23 cellular contexts compared by ENCODE assay signal in genomic region chr17:801660-802059, GRCh38. TPM values are rescaled to one million over a fixed set of nuclear protein-coding genes. Genes with fewer than 3 reads are reported as not detected.
DNase-seq lines count a peak whose midpoint lies in the region; ATAC-seq and TF ChIP-seq lines count a peak whose summit lies in the region.
"Had no signal": no experiment of that assay in that cellular context is flagged by ENCODE, and none has a peak within 500 bp of the region (broad histone marks: within the 10 kb centered on the region; RNA-seq: fewer than 3 reads in every experiment).

No MANE protein-coding gene starts in this region.

- H3K23ac ChIP-seq in mesenchymal stem cell (ENCODE audit: low read length in 2 of 2): no peak overlapping the region

- H2AK5ac ChIP-seq in mesenchymal stem cell (ENCODE audit: low read length, severe bottlenecking): no peak overlapping the region

- H3K36me3 ChIP-seq in brain microvascular endothelial cell (replicated peaks) (no peaks in the 10 kb centered on the region), mesenchymal stem cell (ENCODE audit: control insufficient read depth in 1 of 2, insufficient read depth in 2 of 2, low read depth in 1 of 2, low read length in 2 of 2) (peaks cover 0 to 72% of the 10 kb centered on the region in 2 experiments)
- H3K36me3 ChIP-seq: ovary had no signal

- H3K9me3 ChIP-seq in mesenchymal stem cell (ENCODE audit: control insufficient read depth, low read length): no peaks in the 10 kb centered on the region
- H3K9me3 ChIP-seq: gastroesophageal sphincter, ovary had no signal

- no peak overlapping the region for H3K27ac ChIP-seq in brain microvascular endothelial cell
- H3K27ac ChIP-seq in mesenchymal stem cell (ENCODE audit: low read length, poor library complexity, severe bottlenecking): peak overlapping the region; percentile 53
- H3K27ac ChIP-seq: gastroesophageal sphincter, ovary had no signal

- H3K27me3 ChIP-seq in brain microvascular endothelial cell (replicated peaks) (no peaks in the 10 kb centered on the region), mesenchymal stem cell (ENCODE audit: control insufficient read depth in 1 of 2, insufficient read depth in 1 of 2, low read length in 2 of 2) (peaks cover 0 to 4% of the 10 kb centered on the region in 2 experiments)
- H3K27me3 ChIP-seq: gastroesophageal sphincter, ovary had no signal

- peaks cover 25% of the 10 kb centered on the region for H3K79me1 ChIP-seq in mesenchymal stem cell (replicated peaks; ENCODE audit: low read length, poor library complexity, severe bottlenecking)

- in situ Hi-C loops in brain microvascular endothelial cell (cut with HindIII; ENCODE audit: low pct_ligation_motif_present, low sequenced_read_pairs): no loop called here

- no peak overlapping the region for H2AFZ ChIP-seq in mesenchymal stem cell (ENCODE audit: low read depth, low read length)

- intact Hi-C loops in head of caudate nucleus (cut with DNase I): no loop called here

- no peak for TF ChIP-seq CTCF in brain microvascular endothelial cell (IDR thresholded peaks at IDR 0.05; ENCODE audit: low read depth, low read length, missing control alignments)
- TF ChIP-seq CTCF in HFFc6 (IDR thresholded peaks at IDR 0.05): no peak

- H3K27ac Mint-ChIP-seq in HFFc6: no peak overlapping the region
- H3K27ac Mint-ChIP-seq: activated T-cell treated with anti-CD3 and anti-CD28 coated beads, Interleukin-2, amount 50 U/mL, for 24 hours; CD4-positive, alpha-beta memory T cell had no signal

- peaks cover 22% of the 10 kb centered on the region for H3K36me3 Mint-ChIP-seq in HFFc6 (ENCODE audit: low read depth)
- H3K36me3 Mint-ChIP-seq: CD4-positive, alpha-beta memory T cell; naive B cell had no signal

- no peak overlapping the region for H4K91ac ChIP-seq in mesenchymal stem cell (ENCODE audit: low read length)

- no peak overlapping the region for H2BK12ac ChIP-seq in mesenchymal stem cell (ENCODE audit: low read length in 2 of 2)

- DNase-seq in HuH-7.5 (ENCODE audit: low spot score): peak; percentile 35
- peak; percentile 6 for DNase-seq in brain microvascular endothelial cell
- peak; percentile 21 for DNase-seq in mesenchymal stem cell
- peak; percentile 52 for DNase-seq in smooth muscle cell of the brain vasculature (ENCODE audit: low read depth, low spot score)
- DNase-seq in HFFc6: no peak
- no peak for DNase-seq in head of caudate nucleus
- DNase-seq: activated CD4-positive, alpha-beta T cell treated with anti-CD3 and anti-CD28 coated beads for 1 hour; activated CD8-positive, alpha-beta memory T cell treated with anti-CD3 and anti-CD28 coated beads for 24 hours; activated T-cell treated with anti-CD3 and anti-CD28 coated beads, Interleukin-2, amount 50 U/mL, for 24 hours; amygdala; CD4-positive, alpha-beta memory T cell; effector memory CD4-positive, alpha-beta T cell; KBM-7; kidney glomerular epithelial cell; naive B cell; NCI-H2171 treated with DMSO at 0.1 percent for 48 hours; NCI-H69; ovary had no signal

- H2BK15ac ChIP-seq in mesenchymal stem cell (ENCODE audit: low read depth, poor library complexity, severe bottlenecking): no peak overlapping the region

- no peak overlapping the region for H2BK5ac ChIP-seq in mesenchymal stem cell (ENCODE audit: low read depth, low read length, poor library complexity, severe bottlenecking)

- H3K4me2 ChIP-seq in mesenchymal stem cell (ENCODE audit: low read length, poor library complexity, severe bottlenecking): no peak overlapping the region

- H3K4me1 ChIP-seq in mesenchymal stem cell (ENCODE audit: control insufficient read depth, insufficient read depth, low read depth, low read length): peaks cover 33% of the 10 kb centered on the region
- H3K4me1 ChIP-seq: gastroesophageal sphincter had no signal

- H2BK120ac ChIP-seq in mesenchymal stem cell (ENCODE audit: low read depth, low read length): no peak overlapping the region

- H3K18ac ChIP-seq in mesenchymal stem cell (ENCODE audit: low read depth in 1 of 2, low read length in 2 of 2): no peak overlapping the region

- 73% methylated on average over 6 of the region's 6 CpGs for WGBS in mesenchymal stem cell

- H3K4me3 Mint-ChIP-seq in HFFc6: no peak overlapping the region
- H3K4me3 Mint-ChIP-seq: activated T-cell treated with anti-CD3 and anti-CD28 coated beads, Interleukin-2, amount 50 U/mL, for 24 hours; CD4-positive, alpha-beta memory T cell; naive B cell had no signal

- H3K9me3 Mint-ChIP-seq in HFFc6: no peaks in the 10 kb centered on the region
- H3K9me3 Mint-ChIP-seq: activated T-cell treated with anti-CD3 and anti-CD28 coated beads, Interleukin-2, amount 50 U/mL, for 24 hours; CD4-positive, alpha-beta memory T cell; naive B cell had no signal

- H4K8ac ChIP-seq in mesenchymal stem cell (ENCODE audit: low read length): peak overlapping the region; percentile 64

- no peaks in the 10 kb centered on the region for H3K4me1 Mint-ChIP-seq in HFFc6 (ENCODE audit: low read depth)
- H3K4me1 Mint-ChIP-seq: CD4-positive, alpha-beta memory T cell had no signal

- H3K14ac ChIP-seq in mesenchymal stem cell (ENCODE audit: low read length in 2 of 2): no peak overlapping the region

- no peak for ATAC-seq in HG03457 (IDR thresholded peaks at IDR 0.05; ENCODE audit: unreplicated experiment)
- ATAC-seq: gastroesophageal sphincter, HCT116, Right ventricle myocardium inferior, sciatic nerve had no signal

- peaks cover 12% of the 10 kb centered on the region for H3K27me3 Mint-ChIP-seq in HFFc6 (ENCODE audit: insufficient read depth)
- H3K27me3 Mint-ChIP-seq: activated T-cell treated with anti-CD3 and anti-CD28 coated beads, Interleukin-2, amount 50 U/mL, for 24 hours; naive B cell had no signal

- no peak overlapping the region for H3K4ac ChIP-seq in mesenchymal stem cell (ENCODE audit: low read depth in 1 of 2, low read length in 2 of 2)

- H3K9ac ChIP-seq in mesenchymal stem cell (ENCODE audit: low read length): no peak overlapping the region

- no peak overlapping the region for H3K4me3 ChIP-seq in brain microvascular endothelial cell (ENCODE audit: low read depth, low read length)
- H3K4me3 ChIP-seq in mesenchymal stem cell (ENCODE audit: insufficient read depth in 1 of 2, low read depth in 1 of 2, low read length in 2 of 2): no peak overlapping the region
- H3K4me3 ChIP-seq: gastroesophageal sphincter, ovary had no signal

RNA-seq across cellular contexts. Expression of gene MRM3, which starts 19.5 kb away (rescaled TPM):
- 6.9 TPM for polyA plus RNA-seq in mesenchymal stem cell (2013, experiment 1 of 2)
- 6.6 TPM for polyA plus RNA-seq in mesenchymal stem cell (2013, experiment 2 of 2)
- 10 to 100 TPM; 10.9 to 13.4 (median 12.8) TPM for total RNA-seq in HFFc6 (2021; fragmentation: NEBNext Ultra II Directional; extraction: Animal tissue kit (Norgen Biotek cat#: 25700))

RNA-seq across cellular contexts. Expression of gene GLOD4, which starts 19.6 kb away (rescaled TPM):
- 35.2 TPM for polyA plus RNA-seq in mesenchymal stem cell (2013, experiment 1 of 2)
- polyA plus RNA-seq in mesenchymal stem cell (2013, experiment 2 of 2): 34.5 TPM
- total RNA-seq in HFFc6 (2021; fragmentation: NEBNext Ultra II Directional; extraction: Animal tissue kit (Norgen Biotek cat#: 25700)): 10 to 100 TPM; 43.8 to 57.9 (median 48.6) TPM

RNA-seq across cellular contexts. Expression of gene GEMIN4, which starts 49.6 kb away (rescaled TPM):
- polyA plus RNA-seq in mesenchymal stem cell (2013, experiment 1 of 2): 6.4 TPM
- polyA plus RNA-seq in mesenchymal stem cell (2013, experiment 2 of 2): 6.6 TPM
- 10 to 100 TPM; 21.0 to 27.7 (median 21.7) TPM for total RNA-seq in HFFc6 (2021; fragmentation: NEBNext Ultra II Directional; extraction: Animal tissue kit (Norgen Biotek cat#: 25700))

Comparison
In these comparisons a context has a peak if more than half of its experiments do, and no peak if none do; other contexts are left out.
1. DNase-seq: peak in HuH-7.5 (single experiment), brain microvascular endothelial cell (single experiment), mesenchymal stem cell (single experiment) and smooth muscle cell of the brain vasculature (single experiment); none in HFFc6 (single experiment) and head of caudate nucleus (0 of 42).